ENCODE assay signal across 2 cellular contexts in the genomic region with DNA sequence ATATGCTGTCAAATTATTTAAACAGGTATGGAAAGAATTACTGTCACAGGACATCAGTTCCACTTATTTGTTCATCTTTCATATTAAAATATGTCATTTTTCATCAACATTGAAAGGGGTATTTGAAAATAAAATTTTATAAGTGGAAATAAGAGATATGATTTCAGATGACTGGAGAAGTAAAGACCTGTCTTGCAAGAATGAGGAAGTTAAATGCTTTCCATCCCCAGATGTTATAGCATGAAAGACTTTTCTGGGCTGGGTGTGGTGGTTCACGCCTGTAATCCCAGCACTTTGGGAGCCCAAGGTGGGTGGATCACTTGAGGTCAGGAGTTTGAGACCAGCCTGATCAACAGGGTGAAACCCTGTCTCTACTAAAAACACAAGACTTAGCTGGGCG. TPM values are rescaled to one million over a fixed set of nuclear protein-coding genes. Genes with fewer than 3 reads are reported as not detected.
"Had no signal": no experiment of that assay in that cellular context is flagged by ENCODE, and none has a peak within 500 bp of the region (broad histone marks: within the 10 kb centered on the region; RNA-seq: fewer than 3 reads in every experiment).

No MANE protein-coding gene starts in this region.

RNA-seq across cellular contexts. Expression of a gene that starts 22.6 kb away (rescaled TPM):
- total RNA-seq: PC-3 had no signal
- polyA plus RNA-seq: IgD-negative memory B cell had no signal
